Comparison of ENCODE assay signal across 19 cellular contexts in the genomic region with DNA sequence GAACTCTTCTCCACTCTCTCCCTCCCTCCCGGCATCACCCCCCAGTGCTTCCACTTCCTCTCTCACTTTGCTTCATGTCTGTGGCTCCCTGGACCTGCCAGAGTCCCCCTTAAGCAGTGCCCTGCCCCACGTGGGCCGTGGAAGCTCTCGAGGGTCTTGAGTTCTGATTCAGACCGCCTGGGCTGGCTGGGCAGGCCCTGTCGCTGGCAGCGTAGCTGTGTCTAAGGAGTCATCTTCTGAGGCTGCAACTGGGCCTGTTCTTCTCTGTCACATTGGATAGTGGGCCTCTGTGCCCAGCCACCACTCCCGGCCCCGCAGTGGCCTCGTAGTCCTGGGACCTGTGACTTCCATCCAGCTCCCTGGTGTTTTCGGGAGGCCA.
"Had no signal": no experiment of that assay in that cellular context is flagged by ENCODE, and none has a peak within 500 bp of the region (broad histone marks: within the 10 kb centered on the region; RNA-seq: fewer than 3 reads in every experiment).

No MANE protein-coding gene starts in this region.

- H3K27ac ChIP-seq: epithelial cell of prostate, heart left ventricle, parathyroid adenoma, testis had no signal

- H3K4me3 Mint-ChIP-seq: activated CD4-positive, alpha-beta T cell treated with anti-CD3 and anti-CD28 coated beads, Interleukin-2, amount 10 ng/mL, durations not matched to agents 24 days and 14 days; activated CD8-positive, alpha-beta T cell treated with anti-CD3 and anti-CD28 coated beads, Interleukin-2, amount 10 ng/mL, durations not matched to agents 7 days and 5 days; activated naive CD4-positive, alpha-beta T cell treated with anti-CD3 and anti-CD28 coated beads, Interleukin-2, amount 50 U/mL, for 24 hours; immature natural killer cell; stimulated activated effector memory CD8-positive, alpha-beta T cell treated with anti-CD3 and anti-CD28 coated beads, Interleukin-12 subunit alpha, Interleukin-12 subunit beta, amount 100 ng/mL, for 72 hours; type B pancreatic cell had no signal

- H3K27ac Mint-ChIP-seq: activated CD4-positive, alpha-beta T cell treated with anti-CD3 and anti-CD28 coated beads, Interleukin-2, amount 10 ng/mL, durations not matched to agents 24 days and 14 days; activated CD8-positive, alpha-beta T cell treated with anti-CD3 and anti-CD28 coated beads, Interleukin-2, amount 10 ng/mL, durations not matched to agents 7 days and 5 days; activated naive CD4-positive, alpha-beta T cell treated with anti-CD3 and anti-CD28 coated beads, Interleukin-2, amount 50 U/mL, for 24 hours; immature natural killer cell; stimulated activated effector memory CD8-positive, alpha-beta T cell treated with anti-CD3 and anti-CD28 coated beads, Interleukin-12 subunit alpha, Interleukin-12 subunit beta, amount 100 ng/mL, for 72 hours; type B pancreatic cell had no signal

- H3K27me3 ChIP-seq: ascending aorta, heart left ventricle, sigmoid colon, testis had no signal

- H3K9ac ChIP-seq: parathyroid adenoma had no signal

- H3K27me3 Mint-ChIP-seq: activated CD4-positive, alpha-beta T cell treated with anti-CD3 and anti-CD28 coated beads, Interleukin-2, amount 10 ng/mL, durations not matched to agents 24 days and 14 days; activated naive CD4-positive, alpha-beta T cell treated with anti-CD3 and anti-CD28 coated beads, Interleukin-2, amount 50 U/mL, for 24 hours; naive thymus-derived CD8-positive, alpha-beta T cell; type B pancreatic cell had no signal

- H3K4me1 ChIP-seq: ascending aorta, parathyroid adenoma, testis had no signal

- H3K9me3 ChIP-seq: ascending aorta, heart left ventricle, sigmoid colon, testis had no signal

- H2AFZ ChIP-seq: parathyroid adenoma had no signal

- DNase-seq: activated CD4-positive, alpha-beta T cell treated with anti-CD3 and anti-CD28 coated beads, Interleukin-2, amount 10 ng/mL, durations not matched to agents 24 days and 14 days; activated CD4-positive, CD25-positive, alpha-beta regulatory T cell; activated CD8-positive, alpha-beta memory T cell treated with anti-CD3 and anti-CD28 coated beads, Interleukin-2, amount 50 U/mL, for 48 hours; activated CD8-positive, alpha-beta T cell treated with anti-CD3 and anti-CD28 coated beads, Interleukin-2, amount 10 ng/mL, durations not matched to agents 7 days and 5 days; activated effector memory CD4-positive, alpha-beta T cell treated with Interleukin-2 at 50 U/mL for 16 hours; activated T-cell treated with anti-CD3 and anti-CD28 coated beads, Interleukin-2, amount 50 U/mL, for 48 hours; immature natural killer cell; naive thymus-derived CD8-positive, alpha-beta T cell; sigmoid colon; stimulated activated CD4-positive, alpha-beta T cell treated with anti-CD3 and anti-CD28 coated beads, Interleukin-4, amount 100 ng/mL, for 24 hours; SW 1271; testis had no signal

- ATAC-seq: activated CD8-positive, alpha-beta T cell treated with anti-CD3 and anti-CD28 coated beads, Interleukin-2, amount 10 ng/mL, durations not matched to agents 7 days and 5 days; naive thymus-derived CD8-positive, alpha-beta T cell; stimulated activated effector memory CD8-positive, alpha-beta T cell treated with anti-CD3 and anti-CD28 coated beads, Interleukin-12 subunit alpha, Interleukin-12 subunit beta, amount 100 ng/mL, for 72 hours had no signal

- H3K79me2 ChIP-seq: parathyroid adenoma had no signal

- H3K4me1 Mint-ChIP-seq: activated CD4-positive, alpha-beta T cell treated with anti-CD3 and anti-CD28 coated beads, Interleukin-2, amount 10 ng/mL, durations not matched to agents 24 days and 14 days; activated naive CD4-positive, alpha-beta T cell treated with anti-CD3 and anti-CD28 coated beads, Interleukin-2, amount 50 U/mL, for 24 hours; immature natural killer cell; naive thymus-derived CD8-positive, alpha-beta T cell; stimulated activated effector memory CD8-positive, alpha-beta T cell treated with anti-CD3 and anti-CD28 coated beads, Interleukin-12 subunit alpha, Interleukin-12 subunit beta, amount 100 ng/mL, for 72 hours had no signal

- H3K36me3 Mint-ChIP-seq: type B pancreatic cell had no signal

- H3K9me3 Mint-ChIP-seq: activated CD4-positive, alpha-beta T cell treated with anti-CD3 and anti-CD28 coated beads, Interleukin-2, amount 10 ng/mL, durations not matched to agents 24 days and 14 days; activated naive CD4-positive, alpha-beta T cell treated with anti-CD3 and anti-CD28 coated beads, Interleukin-2, amount 50 U/mL, for 24 hours; immature natural killer cell; naive thymus-derived CD8-positive, alpha-beta T cell; stimulated activated effector memory CD8-positive, alpha-beta T cell treated with anti-CD3 and anti-CD28 coated beads, Interleukin-12 subunit alpha, Interleukin-12 subunit beta, amount 100 ng/mL, for 72 hours; type B pancreatic cell had no signal

- H3K4me3 ChIP-seq: ascending aorta, heart left ventricle, sigmoid colon, testis had no signal
